In the genomic region with DNA sequence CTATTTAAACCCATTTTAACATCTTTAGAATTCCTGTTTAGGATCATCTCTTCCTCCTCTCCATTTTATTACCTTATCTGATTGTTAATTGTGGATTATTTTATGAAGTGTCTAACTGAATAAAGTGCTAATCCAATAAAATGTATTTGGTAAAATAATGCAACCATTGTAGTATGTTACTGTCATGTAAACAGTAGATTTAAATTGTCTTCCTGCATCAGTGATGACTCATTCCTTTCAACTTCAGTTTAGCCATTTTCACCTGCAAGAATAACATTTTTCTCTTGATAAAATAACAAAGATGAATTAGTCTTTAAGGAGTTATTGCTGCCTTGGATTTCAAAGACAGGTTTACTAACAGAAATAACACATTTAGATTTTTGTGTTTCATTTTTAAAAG, we compare ENCODE assay signal across 1 cellular context.
TF ChIP-seq lines count a peak whose summit lies in the region.

No MANE protein-coding gene starts in this region.

TF ChIP-seq in WTC11, 78 proteins besides CTCF, POLR2A, EP300 and RAD21 (continued from another document):
- TF ChIP-seq, protein P1, sequence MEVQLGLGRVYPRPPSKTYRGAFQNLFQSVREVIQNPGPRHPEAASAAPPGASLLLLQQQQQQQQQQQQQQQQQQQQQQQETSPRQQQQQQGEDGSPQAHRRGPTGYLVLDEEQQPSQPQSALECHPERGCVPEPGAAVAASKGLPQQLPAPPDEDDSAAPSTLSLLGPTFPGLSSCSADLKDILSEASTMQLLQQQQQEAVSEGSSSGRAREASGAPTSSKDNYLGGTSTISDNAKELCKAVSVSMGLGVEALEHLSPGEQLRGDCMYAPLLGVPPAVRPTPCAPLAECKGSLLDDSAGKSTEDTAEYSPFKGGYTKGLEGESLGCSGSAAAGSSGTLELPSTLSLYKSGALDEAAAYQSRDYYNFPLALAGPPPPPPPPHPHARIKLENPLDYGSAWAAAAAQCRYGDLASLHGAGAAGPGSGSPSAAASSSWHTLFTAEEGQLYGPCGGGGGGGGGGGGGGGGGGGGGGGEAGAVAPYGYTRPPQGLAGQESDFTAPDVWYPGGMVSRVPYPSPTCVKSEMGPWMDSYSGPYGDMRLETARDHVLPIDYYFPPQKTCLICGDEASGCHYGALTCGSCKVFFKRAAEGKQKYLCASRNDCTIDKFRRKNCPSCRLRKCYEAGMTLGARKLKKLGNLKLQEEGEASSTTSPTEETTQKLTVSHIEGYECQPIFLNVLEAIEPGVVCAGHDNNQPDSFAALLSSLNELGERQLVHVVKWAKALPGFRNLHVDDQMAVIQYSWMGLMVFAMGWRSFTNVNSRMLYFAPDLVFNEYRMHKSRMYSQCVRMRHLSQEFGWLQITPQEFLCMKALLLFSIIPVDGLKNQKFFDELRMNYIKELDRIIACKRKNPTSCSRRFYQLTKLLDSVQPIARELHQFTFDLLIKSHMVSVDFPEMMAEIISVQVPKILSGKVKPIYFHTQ (CRISPR knock-in tag; IDR thresholded peaks at IDR 0.05) = no peak
- TF ChIP-seq, protein P2, sequence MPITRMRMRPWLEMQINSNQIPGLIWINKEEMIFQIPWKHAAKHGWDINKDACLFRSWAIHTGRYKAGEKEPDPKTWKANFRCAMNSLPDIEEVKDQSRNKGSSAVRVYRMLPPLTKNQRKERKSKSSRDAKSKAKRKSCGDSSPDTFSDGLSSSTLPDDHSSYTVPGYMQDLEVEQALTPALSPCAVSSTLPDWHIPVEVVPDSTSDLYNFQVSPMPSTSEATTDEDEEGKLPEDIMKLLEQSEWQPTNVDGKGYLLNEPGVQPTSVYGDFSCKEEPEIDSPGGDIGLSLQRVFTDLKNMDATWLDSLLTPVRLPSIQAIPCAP (CRISPR knock-in tag; IDR thresholded peaks at IDR 0.05) = no peak
- TF ChIP-seq, protein P3, sequence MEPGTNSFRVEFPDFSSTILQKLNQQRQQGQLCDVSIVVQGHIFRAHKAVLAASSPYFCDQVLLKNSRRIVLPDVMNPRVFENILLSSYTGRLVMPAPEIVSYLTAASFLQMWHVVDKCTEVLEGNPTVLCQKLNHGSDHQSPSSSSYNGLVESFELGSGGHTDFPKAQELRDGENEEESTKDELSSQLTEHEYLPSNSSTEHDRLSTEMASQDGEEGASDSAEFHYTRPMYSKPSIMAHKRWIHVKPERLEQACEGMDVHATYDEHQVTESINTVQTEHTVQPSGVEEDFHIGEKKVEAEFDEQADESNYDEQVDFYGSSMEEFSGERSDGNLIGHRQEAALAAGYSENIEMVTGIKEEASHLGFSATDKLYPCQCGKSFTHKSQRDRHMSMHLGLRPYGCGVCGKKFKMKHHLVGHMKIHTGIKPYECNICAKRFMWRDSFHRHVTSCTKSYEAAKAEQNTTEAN (CRISPR knock-in tag; IDR thresholded peaks at IDR 0.05) = no peak
- TF ChIP-seq KAT7 (CRISPR knock-in tag; IDR thresholded peaks at IDR 0.05; ENCODE audit: borderline replicate concordance) = no peak
